Comparison of ENCODE assay signal across 27 cellular contexts in genomic region chr18:33669589-33669988, GRCh38.
"Had no signal": no experiment of that assay in that cellular context is flagged by ENCODE, and none has a peak within 500 bp of the region (broad histone marks: within the 10 kb centered on the region; RNA-seq: fewer than 3 reads in every experiment).

No MANE protein-coding gene starts in this region.

- H3K4me3 ChIP-seq: neural progenitor cell, ovary, psoas muscle, right lobe of liver, sigmoid colon, thoracic aorta, thyroid gland, tibial nerve, upper lobe of left lung, vagina had no signal

- H3K27ac ChIP-seq: neural progenitor cell, ovary, parathyroid adenoma, psoas muscle, right lobe of liver, sigmoid colon, thoracic aorta, thyroid gland, tibial nerve, upper lobe of left lung, vagina had no signal

- H3K9ac ChIP-seq: neural progenitor cell, parathyroid adenoma had no signal

- ATAC-seq: natural killer cell; psoas muscle; right cardiac atrium; right lobe of liver; stimulated activated memory B cell treated with anti-CD40 and anti-IgM and Interleukin-4, amounts not matched to agents 10 μg/mL and 1 μg/mL and 100 μg/mL, for 72 hours; stimulated activated naive CD8-positive, alpha-beta T cell treated with anti-CD3 and anti-CD28 coated beads, Interleukin-15, amount 100 ng/mL, for 72 hours; stimulated activated naive CD8-positive, alpha-beta T cell treated with anti-CD3 and anti-CD28 coated beads, Interleukin-15, Interleukin-2, amounts not matched to agents 100 U/mL and 50 U/mL, for 24 hours had no signal

- H3K27me3 ChIP-seq: neural progenitor cell, ovary, right lobe of liver, sigmoid colon, thyroid gland, tibial nerve, upper lobe of left lung, vagina had no signal

- H3K79me2 ChIP-seq: parathyroid adenoma had no signal

- DNase-seq: natural killer cell; occipital lobe; ovary; posterior cingulate gyrus; psoas muscle; right cardiac atrium; right lobe of liver; sigmoid colon; small intestine; stimulated activated CD4-positive, alpha-beta T cell treated with anti-CD3 and anti-CD28 coated beads, Interleukin-15, amount 100 ng/mL, for 24 hours; stimulated activated CD4-positive, alpha-beta T cell treated with anti-CD3 and anti-CD28 coated beads, Interleukin-2, amount 100 ng/mL, for 24 hours; stimulated activated CD4-positive, alpha-beta T cell treated with anti-CD3 and anti-CD28 coated beads, Interleukin-2, amount 100 ng/mL, for 48 hours; stimulated activated CD4-positive, alpha-beta T cell treated with anti-CD3 and anti-CD28 coated beads, Interleukin-4, amount 100 ng/mL, for 24 hours; stimulated activated naive CD4-positive, alpha-beta T cell; stimulated activated naive CD8-positive, alpha-beta T cell treated with anti-CD3 and anti-CD28 coated beads, Interleukin-15, amount 100 ng/mL, for 72 hours; stimulated activated naive CD8-positive, alpha-beta T cell treated with anti-CD3 and anti-CD28 coated beads, Interleukin-15, Interleukin-2, amounts not matched to agents 100 U/mL and 50 U/mL, for 24 hours; substantia nigra; thyroid gland; trophoblast cell; upper lobe of left lung had no signal

- FAIRE-seq: small intestine, urothelium cell line had no signal

- H3K9me3 ChIP-seq: ovary, psoas muscle, right lobe of liver, sigmoid colon, thoracic aorta, thyroid gland, tibial nerve, upper lobe of left lung, vagina had no signal

- H3K36me3 ChIP-seq: neural progenitor cell, ovary, sigmoid colon, thoracic aorta, thyroid gland, tibial nerve, upper lobe of left lung, vagina had no signal

- H3K4me1 ChIP-seq: parathyroid adenoma, psoas muscle, sigmoid colon, upper lobe of left lung, vagina had no signal

- H3K4me2 ChIP-seq: neural progenitor cell had no signal

- H2AFZ ChIP-seq: neural progenitor cell, parathyroid adenoma had no signal
